In genomic region chr7:73890541-73891147, GRCh38 we compare ENCODE assay signal across 1 cellular context.
TF ChIP-seq lines count a peak whose summit lies in the region.

No MANE protein-coding gene starts in this region.

TF ChIP-seq in HEK293, 187 proteins besides CTCF, POLR2A, EP300 and RAD21 (continued from another document and continues in another):
- TF ChIP-seq, protein P1, sequence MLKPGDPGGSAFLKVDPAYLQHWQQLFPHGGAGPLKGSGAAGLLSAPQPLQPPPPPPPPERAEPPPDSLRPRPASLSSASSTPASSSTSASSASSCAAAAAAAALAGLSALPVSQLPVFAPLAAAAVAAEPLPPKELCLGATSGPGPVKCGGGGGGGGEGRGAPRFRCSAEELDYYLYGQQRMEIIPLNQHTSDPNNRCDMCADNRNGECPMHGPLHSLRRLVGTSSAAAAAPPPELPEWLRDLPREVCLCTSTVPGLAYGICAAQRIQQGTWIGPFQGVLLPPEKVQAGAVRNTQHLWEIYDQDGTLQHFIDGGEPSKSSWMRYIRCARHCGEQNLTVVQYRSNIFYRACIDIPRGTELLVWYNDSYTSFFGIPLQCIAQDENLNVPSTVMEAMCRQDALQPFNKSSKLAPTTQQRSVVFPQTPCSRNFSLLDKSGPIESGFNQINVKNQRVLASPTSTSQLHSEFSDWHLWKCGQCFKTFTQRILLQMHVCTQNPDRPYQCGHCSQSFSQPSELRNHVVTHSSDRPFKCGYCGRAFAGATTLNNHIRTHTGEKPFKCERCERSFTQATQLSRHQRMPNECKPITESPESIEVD (tag by site-specific recombination; IDR thresholded peaks at IDR 0.05) = no peak
- TF ChIP-seq ZNF391 (tag by site-specific recombination; IDR thresholded peaks at IDR 0.05; ENCODE audit: borderline replicate concordance, low read depth) = no peak
- TF ChIP-seq ZNF555 (tag by site-specific recombination; conservative IDR thresholded peaks at IDR 0.05) = peak; percentile 82
- TF ChIP-seq SP7 (tag by site-specific recombination; IDR thresholded peaks at IDR 0.05) = no peak
- no peak for TF ChIP-seq ZNF214 (tag by site-specific recombination; IDR thresholded peaks at IDR 0.05; ENCODE audit: borderline replicate concordance)
- no peak for TF ChIP-seq KLF8 (tag by site-specific recombination; IDR thresholded peaks at IDR 0.05)
- no peak for TF ChIP-seq KLF16 (tag by site-specific recombination; IDR thresholded peaks at IDR 0.05)
- TF ChIP-seq TCF7L2 (IDR thresholded peaks at IDR 0.05; ENCODE audit: borderline replicate concordance, low read depth, low read length) = no peak
- TF ChIP-seq FEZF1 (tag by site-specific recombination; IDR thresholded peaks at IDR 0.05) = no peak
- TF ChIP-seq ZNF596 (tag by site-specific recombination; IDR thresholded peaks at IDR 0.05) = no peak
- TF ChIP-seq ZNF776 (tag by site-specific recombination; IDR thresholded peaks at IDR 0.05; ENCODE audit: borderline replicate concordance) = no peak
- TF ChIP-seq IKZF3 (tag by site-specific recombination; IDR thresholded peaks at IDR 0.05) = no peak
- TF ChIP-seq ZNF133 (tag by site-specific recombination; IDR thresholded peaks at IDR 0.05) = no peak
- TF ChIP-seq HOXA7 (CRISPR knock-in tag; IDR thresholded peaks at IDR 0.05; ENCODE audit: borderline replicate concordance) = no peak
- TF ChIP-seq ZBTB1 (tag by site-specific recombination; IDR thresholded peaks at IDR 0.05) = no peak
- 0 out of 2 replicates have a peak, but pooled peaks have one; percentile 56 for TF ChIP-seq ZNF140 (tag by site-specific recombination; IDR thresholded peaks at IDR 0.05)
- no peak for TF ChIP-seq KLF7 (tag by site-specific recombination; IDR thresholded peaks at IDR 0.05; ENCODE audit: borderline replicate concordance)
- no peak for TF ChIP-seq GFI1B (tag by site-specific recombination; IDR thresholded peaks at IDR 0.05)
- TF ChIP-seq ZFP3 (tag by site-specific recombination; IDR thresholded peaks at IDR 0.05; ENCODE audit: low read depth) = no peak
- TF ChIP-seq ZNF629 (tag by site-specific recombination; IDR thresholded peaks at IDR 0.05) = 0 out of 2 replicates have a peak, but pooled peaks have one; percentile 17
- no peak for TF ChIP-seq ZSCAN4 (tag by site-specific recombination; IDR thresholded peaks at IDR 0.05)
- TF ChIP-seq, protein P2, sequence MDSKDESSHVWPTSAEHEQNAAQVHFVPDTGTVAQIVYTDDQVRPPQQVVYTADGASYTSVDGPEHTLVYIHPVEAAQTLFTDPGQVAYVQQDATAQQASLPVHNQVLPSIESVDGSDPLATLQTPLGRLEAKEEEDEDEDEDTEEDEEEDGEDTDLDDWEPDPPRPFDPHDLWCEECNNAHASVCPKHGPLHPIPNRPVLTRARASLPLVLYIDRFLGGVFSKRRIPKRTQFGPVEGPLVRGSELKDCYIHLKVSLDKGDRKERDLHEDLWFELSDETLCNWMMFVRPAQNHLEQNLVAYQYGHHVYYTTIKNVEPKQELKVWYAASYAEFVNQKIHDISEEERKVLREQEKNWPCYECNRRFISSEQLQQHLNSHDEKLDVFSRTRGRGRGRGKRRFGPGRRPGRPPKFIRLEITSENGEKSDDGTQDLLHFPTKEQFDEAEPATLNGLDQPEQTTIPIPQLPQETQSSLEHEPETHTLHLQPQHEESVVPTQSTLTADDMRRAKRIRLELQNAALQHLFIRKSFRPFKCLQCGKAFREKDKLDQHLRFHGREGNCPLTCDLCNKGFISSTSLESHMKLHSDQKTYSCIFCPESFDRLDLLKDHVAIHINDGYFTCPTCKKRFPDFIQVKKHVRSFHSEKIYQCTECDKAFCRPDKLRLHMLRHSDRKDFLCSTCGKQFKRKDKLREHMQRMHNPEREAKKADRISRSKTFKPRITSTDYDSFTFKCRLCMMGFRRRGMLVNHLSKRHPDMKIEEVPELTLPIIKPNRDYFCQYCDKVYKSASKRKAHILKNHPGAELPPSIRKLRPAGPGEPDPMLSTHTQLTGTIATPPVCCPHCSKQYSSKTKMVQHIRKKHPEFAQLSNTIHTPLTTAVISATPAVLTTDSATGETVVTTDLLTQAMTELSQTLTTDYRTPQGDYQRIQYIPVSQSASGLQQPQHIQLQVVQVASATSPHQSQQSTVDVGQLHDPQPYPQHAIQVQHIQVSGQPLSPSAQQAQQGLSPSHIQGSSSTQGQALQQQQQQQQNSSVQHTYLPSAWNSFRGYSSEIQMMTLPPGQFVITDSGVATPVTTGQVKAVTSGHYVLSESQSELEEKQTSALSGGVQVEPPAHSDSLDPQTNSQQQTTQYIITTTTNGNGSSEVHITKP (tag by site-specific recombination; IDR thresholded peaks at IDR 0.05) = no peak
- TF ChIP-seq ZNF792 (tag by site-specific recombination; IDR thresholded peaks at IDR 0.05) = no peak
- TF ChIP-seq ZNF747 (tag by site-specific recombination; IDR thresholded peaks at IDR 0.05) = no peak
- TF ChIP-seq ZNF473 (tag by site-specific recombination; IDR thresholded peaks at IDR 0.05) = no peak
- TF ChIP-seq ZNF433 (tag by site-specific recombination; IDR thresholded peaks at IDR 0.05; ENCODE audit: low read depth) = peak; percentile 77
- no peak for TF ChIP-seq ZNF544 (tag by site-specific recombination; IDR thresholded peaks at IDR 0.05)
- TF ChIP-seq ZFP37 (tag by site-specific recombination; IDR thresholded peaks at IDR 0.05) = no peak
- no peak for TF ChIP-seq BCL11A (tag by site-specific recombination; IDR thresholded peaks at IDR 0.05; ENCODE audit: low read depth)
- 0 out of 2 replicates have a peak, but pooled peaks have one; percentile 51 for TF ChIP-seq ZNF664 (tag by site-specific recombination; IDR thresholded peaks at IDR 0.05)
- no peak for TF ChIP-seq ZNF76 (tag by site-specific recombination; IDR thresholded peaks at IDR 0.05; ENCODE audit: borderline replicate concordance, low read depth)
- no peak for TF ChIP-seq ZNF366 (tag by site-specific recombination; conservative IDR thresholded peaks at IDR 0.05)
- TF ChIP-seq, protein P3, sequence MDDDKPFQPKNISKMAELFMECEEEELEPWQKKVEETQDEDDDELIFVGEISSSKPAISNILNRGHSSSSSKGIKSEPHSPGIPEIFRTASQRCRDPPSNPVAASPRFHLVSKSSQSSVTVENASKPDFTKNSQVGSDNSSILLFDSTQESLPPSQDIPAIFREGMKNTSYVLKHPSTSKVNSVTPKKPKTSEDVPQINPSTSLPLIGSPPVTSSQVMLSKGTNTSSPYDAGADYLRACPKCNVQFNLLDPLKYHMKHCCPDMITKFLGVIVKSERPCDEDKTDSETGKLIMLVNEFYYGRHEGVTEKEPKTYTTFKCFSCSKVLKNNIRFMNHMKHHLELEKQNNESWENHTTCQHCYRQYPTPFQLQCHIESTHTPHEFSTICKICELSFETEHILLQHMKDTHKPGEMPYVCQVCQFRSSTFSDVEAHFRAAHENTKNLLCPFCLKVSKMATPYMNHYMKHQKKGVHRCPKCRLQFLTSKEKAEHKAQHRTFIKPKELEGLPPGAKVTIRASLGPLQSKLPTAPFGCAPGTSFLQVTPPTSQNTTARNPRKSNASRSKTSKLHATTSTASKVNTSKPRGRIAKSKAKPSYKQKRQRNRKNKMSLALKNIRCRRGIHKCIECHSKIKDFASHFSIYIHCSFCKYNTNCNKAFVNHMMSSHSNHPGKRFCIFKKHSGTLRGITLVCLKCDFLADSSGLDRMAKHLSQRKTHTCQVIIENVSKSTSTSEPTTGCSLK (tag by site-specific recombination; IDR thresholded peaks at IDR 0.05) = no peak
- TF ChIP-seq ZNF510 (tag by site-specific recombination; IDR thresholded peaks at IDR 0.05; ENCODE audit: insufficient replicate concordance) = no peak
- peak; percentile 14; the same call in 1 of the 2 replicates for TF ChIP-seq OVOL3 (tag by site-specific recombination; IDR thresholded peaks at IDR 0.05)
- TF ChIP-seq ZBTB21 (tag by site-specific recombination; IDR thresholded peaks at IDR 0.05) = peak; percentile 39; the same call in 1 of the 2 replicates
- no peak for TF ChIP-seq TRIM28 (IDR thresholded peaks at IDR 0.05; ENCODE audit: borderline replicate concordance, low read length)
- no peak for TF ChIP-seq ZNF157 (tag by site-specific recombination; IDR thresholded peaks at IDR 0.05)
- no peak for TF ChIP-seq ZNF350 (tag by site-specific recombination; IDR thresholded peaks at IDR 0.05)
- TF ChIP-seq ZNF19 (tag by site-specific recombination; IDR thresholded peaks at IDR 0.05; ENCODE audit: low read depth) = no peak
- TF ChIP-seq, protein P4, sequence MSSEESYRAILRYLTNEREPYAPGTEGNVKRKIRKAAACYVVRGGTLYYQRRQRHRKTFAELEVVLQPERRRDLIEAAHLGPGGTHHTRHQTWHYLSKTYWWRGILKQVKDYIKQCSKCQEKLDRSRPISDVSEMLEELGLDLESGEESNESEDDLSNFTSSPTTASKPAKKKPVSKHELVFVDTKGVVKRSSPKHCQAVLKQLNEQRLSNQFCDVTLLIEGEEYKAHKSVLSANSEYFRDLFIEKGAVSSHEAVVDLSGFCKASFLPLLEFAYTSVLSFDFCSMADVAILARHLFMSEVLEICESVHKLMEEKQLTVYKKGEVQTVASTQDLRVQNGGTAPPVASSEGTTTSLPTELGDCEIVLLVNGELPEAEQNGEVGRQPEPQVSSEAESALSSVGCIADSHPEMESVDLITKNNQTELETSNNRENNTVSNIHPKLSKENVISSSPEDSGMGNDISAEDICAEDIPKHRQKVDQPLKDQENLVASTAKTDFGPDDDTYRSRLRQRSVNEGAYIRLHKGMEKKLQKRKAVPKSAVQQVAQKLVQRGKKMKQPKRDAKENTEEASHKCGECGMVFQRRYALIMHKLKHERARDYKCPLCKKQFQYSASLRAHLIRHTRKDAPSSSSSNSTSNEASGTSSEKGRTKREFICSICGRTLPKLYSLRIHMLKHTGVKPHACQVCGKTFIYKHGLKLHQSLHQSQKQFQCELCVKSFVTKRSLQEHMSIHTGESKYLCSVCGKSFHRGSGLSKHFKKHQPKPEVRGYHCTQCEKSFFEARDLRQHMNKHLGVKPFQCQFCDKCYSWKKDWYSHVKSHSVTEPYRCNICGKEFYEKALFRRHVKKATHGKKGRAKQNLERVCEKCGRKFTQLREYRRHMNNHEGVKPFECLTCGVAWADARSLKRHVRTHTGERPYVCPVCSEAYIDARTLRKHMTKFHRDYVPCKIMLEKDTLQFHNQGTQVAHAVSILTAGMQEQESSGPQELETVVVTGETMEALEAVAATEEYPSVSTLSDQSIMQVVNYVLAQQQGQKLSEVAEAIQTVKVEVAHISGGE (tag by site-specific recombination; conservative IDR thresholded peaks at IDR 0.05; ENCODE audit: low read depth) = peak; percentile 72
- no peak for TF ChIP-seq PRDM2 (tag by site-specific recombination; IDR thresholded peaks at IDR 0.05; ENCODE audit: borderline replicate concordance)
- TF ChIP-seq ZNF311 (tag by site-specific recombination; IDR thresholded peaks at IDR 0.05; ENCODE audit: borderline replicate concordance) = no peak
- TF ChIP-seq ZNF132 (tag by site-specific recombination; IDR thresholded peaks at IDR 0.05; ENCODE audit: borderline replicate concordance) = no peak
- no peak for TF ChIP-seq KLF10 (tag by site-specific recombination; IDR thresholded peaks at IDR 0.05)
- no peak for TF ChIP-seq ZSCAN23 (tag by site-specific recombination; IDR thresholded peaks at IDR 0.05)
